In the genomic region with DNA sequence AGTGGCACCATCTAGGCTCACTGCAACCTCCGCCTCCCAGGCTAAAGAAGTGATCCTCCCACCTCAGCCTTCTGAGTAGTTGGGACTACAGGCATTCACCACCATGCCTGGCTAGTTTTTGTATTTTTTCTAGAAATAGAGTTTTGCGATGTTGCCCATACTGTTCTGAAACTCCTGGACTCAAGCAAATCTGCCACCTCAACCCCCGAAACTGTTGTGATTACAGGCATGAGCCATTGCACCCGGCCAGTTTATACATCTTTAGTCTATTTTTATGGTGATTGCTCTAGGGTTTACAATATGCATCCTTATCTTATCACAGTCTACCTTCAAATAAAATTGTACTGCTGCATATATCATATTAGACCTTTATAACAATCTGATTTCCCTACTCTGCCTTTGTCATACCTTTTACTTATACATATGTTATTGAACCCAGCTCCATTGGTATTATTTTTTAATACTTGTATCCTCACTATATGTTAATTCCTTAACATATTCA, we compare ENCODE assay signal across 32 cellular contexts. TPM values are rescaled to one million over a fixed set of nuclear protein-coding genes. Genes with fewer than 3 reads are reported as not detected.
"Had no signal": no experiment of that assay in that cellular context is flagged by ENCODE, and none has a peak within 500 bp of the region (broad histone marks: within the 10 kb centered on the region; RNA-seq: fewer than 3 reads in every experiment).

No MANE protein-coding gene starts in this region.

- H3K27ac ChIP-seq: adrenal gland, body of pancreas, brain microvascular endothelial cell, breast epithelium, VCaP had no signal

- DNase-seq: activated B cell treated with CpG ODN at 0.5 μM for 24 hours; activated CD4-positive, alpha-beta memory T cell treated with anti-CD3 and anti-CD28 coated beads for 36 hours; activated CD4-positive, alpha-beta T cell treated with anti-CD3 and anti-CD28 coated beads for 4 hours; activated CD4-positive, alpha-beta T cell treated with anti-CD3 and anti-CD28 coated beads, Interleukin-2, amount 10 ng/mL, durations not matched to agents 24 days and 14 days; activated CD4-positive, alpha-beta T cell treated with anti-CD3 and anti-CD28 coated beads, Interleukin-2, amount 50 U/mL, for 1 hour; activated CD4-positive, alpha-beta T cell treated with anti-CD3 and anti-CD28 coated beads, Interleukin-2, amount 50 U/mL, for 4 hours; activated CD4-positive, CD25-positive, alpha-beta regulatory T cell treated with anti-CD3 and anti-CD28 coated beads, Interleukin-2, amount 50 U/mL, for 72 hours; activated CD8-positive, alpha-beta memory T cell treated with anti-CD3 and anti-CD28 coated beads, Interleukin-2, amount 50 U/mL, for 4 hours; activated CD8-positive, alpha-beta T cell treated with anti-CD3 and anti-CD28 coated beads for 36 hours; activated effector memory CD4-positive, alpha-beta T cell treated with anti-CD3 and anti-CD28 coated beads, Interleukin-2, amount 50 U/mL, for 16 hours; activated gamma-delta T cell treated with Interleukin-2 at 50 U/mL for 16 hours; activated naive CD4-positive, alpha-beta T cell; activated naive CD4-positive, alpha-beta T cell treated with anti-CD3 and anti-CD28 coated beads for 36 hours; activated naive CD4-positive, alpha-beta T cell treated with anti-CD3 and anti-CD28 coated beads, Interleukin-2, amount 50 U/mL, for 16 hours; activated naive CD8-positive, alpha-beta T cell treated with anti-CD3 and anti-CD28 coated beads for 36 hours; activated T-cell treated with anti-CD3 and anti-CD28 coated beads for 4 hours; activated T-cell treated with anti-CD3 and anti-CD28 coated beads, Interleukin-2, amount 50 U/mL, for 1 hour; activated T-cell treated with anti-CD3 and anti-CD28 coated beads, Interleukin-2, amount 50 U/mL, for 4 hours; activated T-cell treated with anti-CD3 and anti-CD28 coated beads, Interleukin-2, amount 50 U/mL, for 72 hours; adrenal gland; amniotic stem cell; aorta; body of pancreas; brain microvascular endothelial cell; central memory CD4-positive, alpha-beta T cell; T-helper 2 cell; T-helper 9 cell had no signal

- H3K27me3 ChIP-seq: adrenal gland, body of pancreas, brain microvascular endothelial cell, breast epithelium had no signal

- ATAC-seq: activated CD8-positive, alpha-beta T cell treated with anti-CD3 and anti-CD28 coated beads for 36 hours; activated naive CD4-positive, alpha-beta T cell treated with anti-CD3 and anti-CD28 coated beads, Interleukin-2, amount 50 U/mL, for 72 hours; activated T-cell treated with anti-CD3 and anti-CD28 coated beads, Interleukin-2, amount 50 U/mL, for 4 hours; activated T-cell treated with anti-CD3 and anti-CD28 coated beads, Interleukin-2, amount 50 U/mL, for 72 hours; activated T-helper 17 cell treated with anti-CD3 and anti-CD28 coated beads, Interleukin-2, amount 50 U/mL, for 72 hours; body of pancreas had no signal

- H3K36me3 ChIP-seq: adrenal gland, brain microvascular endothelial cell, breast epithelium had no signal

- H3K4me1 ChIP-seq: adrenal gland, body of pancreas, breast epithelium had no signal

- H3K4me3 ChIP-seq: adrenal gland, body of pancreas, breast epithelium had no signal

- H3K9me3 ChIP-seq: adrenal gland, body of pancreas had no signal

RNA-seq across cellular contexts. Expression of a gene that starts 56.9 kb away (rescaled TPM):
- total RNA-seq: activated B cell treated with CpG ODN at 0.5 μM for 24 hours; activated CD4-positive, alpha-beta memory T cell treated with anti-CD3 and anti-CD28 coated beads for 36 hours; activated CD4-positive, alpha-beta T cell treated with anti-CD3 and anti-CD28 coated beads, Interleukin-2, amount 10 ng/mL, durations not matched to agents 24 days and 14 days; activated CD8-positive, alpha-beta T cell treated with anti-CD3 and anti-CD28 coated beads for 36 hours; activated naive CD4-positive, alpha-beta T cell treated with anti-CD3 and anti-CD28 coated beads for 36 hours; activated naive CD4-positive, alpha-beta T cell treated with anti-CD3 and anti-CD28 coated beads, Interleukin-2, amount 50 U/mL, for 72 hours; activated T-cell treated with anti-CD3 and anti-CD28 coated beads, Interleukin-2, amount 50 U/mL, for 72 hours; activated T-helper 1 cell treated with anti-CD3 and anti-CD28 coated beads, Interleukin-12 subunit alpha, Interleukin-12 subunit beta, Interleukin-2, Interleukin-4 antibody, amounts not matched to agents 30 ng/mL and 10 ng/mL and 1 ng/mL, durations not matched to agents 14 hours and 24 hours and 36 hours; activated T-helper 17 cell treated with anti-CD3 and anti-CD28 coated beads, Interleukin-2, amount 50 U/mL, for 72 hours had no signal
